ENCODE assay signal across 8 cellular contexts in the genomic region with DNA sequence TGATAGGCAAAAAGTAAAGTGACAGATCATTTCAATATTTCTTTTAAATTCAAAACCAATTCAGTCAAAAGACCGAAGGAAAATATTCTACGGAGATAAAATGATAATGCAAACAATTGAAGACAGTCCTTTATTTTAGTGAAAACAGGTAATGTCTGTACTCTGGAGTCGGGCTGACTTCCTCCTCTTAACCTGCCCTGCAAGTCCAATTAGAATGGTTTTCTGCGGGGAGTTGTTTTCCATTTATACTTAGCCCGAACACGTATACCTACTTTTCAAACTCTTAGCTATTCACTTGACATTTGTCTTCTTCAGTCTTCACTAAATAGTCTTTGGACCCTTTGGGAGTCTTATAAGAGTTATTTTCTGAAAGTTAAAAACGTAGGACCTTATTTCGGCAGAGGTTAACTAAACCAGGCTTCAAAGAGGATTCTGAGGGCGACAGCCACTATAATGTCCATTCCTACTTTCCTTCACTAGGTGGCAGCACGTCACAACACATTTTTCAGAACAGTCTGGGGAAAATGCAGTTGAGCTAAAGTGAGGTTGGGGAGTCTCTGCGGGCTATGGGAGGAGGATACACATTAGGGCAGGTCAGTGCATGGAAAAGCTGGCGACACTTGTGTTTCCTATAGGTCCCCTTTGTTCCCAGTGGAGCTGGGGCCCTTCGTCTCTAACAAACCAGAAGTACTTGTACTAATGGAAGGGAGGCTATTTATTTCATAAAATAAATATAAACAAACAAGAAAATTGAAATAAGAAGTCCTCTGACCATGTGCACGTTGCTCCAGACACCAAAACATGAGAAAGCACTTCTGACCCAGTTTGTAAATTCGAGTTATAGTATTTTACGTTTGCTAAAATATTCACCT.
A peak's percentile ranks its signal among the peaks of the same experiment; 100 is the strongest.
DNase-seq lines count a peak whose midpoint lies in the region; ATAC-seq, FAIRE-seq and TF ChIP-seq lines count a peak whose summit lies in the region.

No MANE protein-coding gene starts in this region.

- no peaks in the 10 kb centered on the region for H3K4me1 ChIP-seq in Karpas-422 (ENCODE audit: low read length)
- H3K4me1 ChIP-seq in PC-3 (ENCODE audit: insufficient read depth, low read length), result peaks cover 32% of the 10 kb centered on the region
- H3K4me1 ChIP-seq in adipocyte (ENCODE audit: control insufficient read depth, insufficient read depth, low read length), result peaks cover 42% of the 10 kb centered on the region
- H3K4me1 ChIP-seq in right atrium auricular region, result no peaks in the 10 kb centered on the region

- DNase-seq in CD4-positive, alpha-beta T cell, result peak in 5 of 10 experiments; percentile 1 to 6 (median 2)
- DNase-seq in GM19239 (ENCODE audit: insufficient read length, low spot score) (peak; percentile 10), Karpas-422 (peak; percentile 82), PC-3 (peak; percentile 100), adipocyte (ENCODE audit: low read depth) (peak; percentile 89), right atrium auricular region (ENCODE audit: low spot score) (no peak), renal cortical epithelial cell (ENCODE audit: low read depth) (peak; percentile 57)

- H3K9me2 ChIP-seq in Karpas-422 (replicated peaks; ENCODE audit: insufficient read depth, low read length), result no peaks in the 10 kb centered on the region
- H3K9me2 ChIP-seq in PC-3 (replicated peaks; ENCODE audit: low read length), result no peaks in the 10 kb centered on the region

- no peaks in the 10 kb centered on the region for H3K9me3 ChIP-seq in CD4-positive, alpha-beta T cell (ENCODE audit: control insufficient read depth, low read length)
- H3K9me3 ChIP-seq in Karpas-422 (ENCODE audit: low read length) (no peaks in the 10 kb centered on the region), PC-3 (ENCODE audit: low read length) (no peaks in the 10 kb centered on the region), adipocyte (ENCODE audit: control insufficient read depth, low read length) (no peaks in the 10 kb centered on the region), right atrium auricular region (no peaks in the 10 kb centered on the region)

- H3K9ac ChIP-seq in Karpas-422 (ENCODE audit: low read length), result no peak overlapping the region
- no peak overlapping the region for H3K9ac ChIP-seq in PC-3 (ENCODE audit: low read length)
- peak overlapping the region; percentile 33 for H3K9ac ChIP-seq in adipocyte (ENCODE audit: low read length)

- no peak overlapping the region for H3K4me3 ChIP-seq in Karpas-422 (ENCODE audit: low read length)
- peak overlapping the region; percentile 43 for H3K4me3 ChIP-seq in PC-3 (ENCODE audit: low read length)
- peak overlapping the region; percentile 35 for H3K4me3 ChIP-seq in adipocyte (ENCODE audit: low read length)
- no peak overlapping the region for H3K4me3 ChIP-seq in right atrium auricular region

- TF ChIP-seq CTCF in CD4-positive, alpha-beta T cell (IDR thresholded peaks at IDR 0.05), result peak; percentile 76
- no peak for TF ChIP-seq CTCF in PC-3 (conservative IDR thresholded peaks at IDR 0.05; ENCODE audit: low read depth, low read length)
- TF ChIP-seq CTCF in right atrium auricular region (IDR thresholded peaks at IDR 0.05), result peak; percentile 39 to 85

- BruUV-seq in PC-3 (replicated peaks; lab: Mats Ljungman, UMichigan), result no TSS peak

- no peaks in the 10 kb centered on the region for H4K20me1 ChIP-seq in Karpas-422 (ENCODE audit: insufficient read depth, low read depth, low read length)
- no peaks in the 10 kb centered on the region for H4K20me1 ChIP-seq in PC-3 (ENCODE audit: low read length)

- H2AFZ ChIP-seq in Karpas-422 (ENCODE audit: low read length), result no peak overlapping the region
- no peak overlapping the region; the same call in none of the 2 replicates for H2AFZ ChIP-seq in PC-3 (ENCODE audit: low read length)

- POLR2A ChIA-PET in CD4-positive, alpha-beta T cell (lab: Charles Lee), result no interaction called here
- POLR2A ChIA-PET in PC-3 (lab: Charles Lee; ENCODE audit: unreplicated experiment), result interaction anchor here (0.5 to 1.4 kb wide), 5 partner anchors 9 to 464 kb away, joined by 3 to 14 read pairs (median 3); no protein-coding TSS in a partner anchor

- intact Hi-C loops in CD4-positive, alpha-beta T cell (cut with DNase I, micrococcal nuclease), result loop anchor here in 1 of 2 experiments (2.0 kb wide), 1 partner anchor 477 kb away; no protein-coding TSS in a partner anchor
- intact Hi-C loops in PC-3 (cut with micrococcal nuclease), result loop anchor here (1.0 to 10.0 kb wide), 9 partner anchors 78 to 759 kb away; a partner anchor contains a TSS

- no peaks in the 10 kb centered on the region for H3K4me1 Mint-ChIP-seq in CD4-positive, alpha-beta T cell (ENCODE audit: low read depth)

- no peak overlapping the region for H3K4me2 ChIP-seq in Karpas-422 (ENCODE audit: low read depth, low read length, poor library complexity, severe bottlenecking)
- no peak overlapping the region for H3K4me2 ChIP-seq in PC-3 (ENCODE audit: low read length)

- H3K79me2 ChIP-seq in Karpas-422 (ENCODE audit: low read length) (no peaks in the 10 kb centered on the region), PC-3 (ENCODE audit: low read length) (no peaks in the 10 kb centered on the region)

- CTCF ChIA-PET in CD4-positive, alpha-beta T cell (lab: Charles Lee), result interaction anchor here (1.4 kb wide), 1 partner anchor 8 kb away, joined by 3 read pairs; no protein-coding TSS in a partner anchor
- CTCF ChIA-PET in PC-3 (lab: Charles Lee), result interaction anchor here (0.5 to 3.3 kb wide), 37 partner anchors 9 to 588 kb away, joined by 3 to 35 read pairs (median 4); a partner anchor contains a TSS

- H3K9me3 Mint-ChIP-seq in CD4-positive, alpha-beta T cell, result no peaks in the 10 kb centered on the region

- FAIRE-seq in GM19239 (lab: Jason Lieb, UNC), result peak; percentile 84

- H3K36me3 Mint-ChIP-seq in CD4-positive, alpha-beta T cell (ENCODE audit: low read depth), result no peaks in the 10 kb centered on the region

- peaks cover 47% of the 10 kb centered on the region for H3F3A ChIP-seq in PC-3 (ENCODE audit: low read length, unreplicated experiment)

- peak; percentile 60 for ATAC-seq in CD4-positive, alpha-beta T cell (ENCODE audit: poor library complexity)
- ATAC-seq in PC-3 (peak; percentile 16), HG02981 (IDR thresholded peaks at IDR 0.05; ENCODE audit: unreplicated experiment) (no peak)

- peak overlapping the region; percentile 16 for H3K4me3 Mint-ChIP-seq in CD4-positive, alpha-beta T cell

- H3K36me3 ChIP-seq in Karpas-422 (ENCODE audit: insufficient read depth, low read length) (no peaks in the 10 kb centered on the region), PC-3 (ENCODE audit: low read depth, low read length) (no peaks in the 10 kb centered on the region), adipocyte (ENCODE audit: control insufficient read depth, insufficient read depth, low read length, severe bottlenecking) (no peaks in the 10 kb centered on the region), right atrium auricular region (no peaks in the 10 kb centered on the region)

- no peak overlapping the region for H3K27ac Mint-ChIP-seq in CD4-positive, alpha-beta T cell

- H3K27ac ChIP-seq in CD4-positive, alpha-beta T cell (ENCODE audit: low read depth, low read length), result no peak overlapping the region
- H3K27ac ChIP-seq in Karpas-422 (ENCODE audit: low read length), result no peak overlapping the region
- H3K27ac ChIP-seq in PC-3 (ENCODE audit: low read length), result no peak overlapping the region; the same call in 1 of the 2 replicates
- H3K27ac ChIP-seq in right atrium auricular region, result no peak overlapping the region

- peaks cover 44% of the 10 kb centered on the region for H3K27me3 Mint-ChIP-seq in CD4-positive, alpha-beta T cell

- H3K27me3 ChIP-seq in CD4-positive, alpha-beta T cell (ENCODE audit: control insufficient read depth, insufficient read depth, low read length), result peaks cover 23% of the 10 kb centered on the region
- H3K27me3 ChIP-seq in Karpas-422 (ENCODE audit: low read length), result no peaks in the 10 kb centered on the region
- no peaks in the 10 kb centered on the region for H3K27me3 ChIP-seq in PC-3 (ENCODE audit: low read length)
- H3K27me3 ChIP-seq in adipocyte (replicated peaks; ENCODE audit: control insufficient read depth, insufficient read depth, low read length), result no peaks in the 10 kb centered on the region
- no peaks in the 10 kb centered on the region for H3K27me3 ChIP-seq in right atrium auricular region

Comparison
In these comparisons a context has a peak if more than half of its experiments do, and no peak if none do; other contexts are left out.
1. H3K4me3 ChIP-seq: peak in PC-3 (single experiment) and adipocyte (single experiment); none in Karpas-422 (single experiment) and right atrium auricular region (0 of 2).